11 cellular contexts compared by ENCODE assay signal in genomic region chr19:52691737-52692136, GRCh38. TPM values are rescaled to one million over a fixed set of nuclear protein-coding genes. Genes with fewer than 3 reads are reported as not detected.
DNase-seq lines count a peak whose midpoint lies in the region; ATAC-seq and TF ChIP-seq lines count a peak whose summit lies in the region.
"Had no signal": no experiment of that assay in that cellular context is flagged by ENCODE, and none has a peak within 500 bp of the region (broad histone marks: within the 10 kb centered on the region; RNA-seq: fewer than 3 reads in every experiment).

No MANE protein-coding gene starts in this region.

- H3K9ac ChIP-seq in HUES6 (ENCODE audit: low read length), result no peak overlapping the region

- H3K4me3 Mint-ChIP-seq in activated naive CD8-positive, alpha-beta T cell treated with anti-CD3 and anti-CD28 coated beads, Interleukin-2, amount 50 U/mL, for 24 hours, result peak overlapping the region; percentile 17
- peak overlapping the region; percentile 89 to 98 (median 92) for H3K4me3 Mint-ChIP-seq in nephron

- peak overlapping the region; percentile 47; the same call in 1 of the 2 replicates for H3K27ac ChIP-seq in HUES6 (ENCODE audit: low read depth, low read length)
- H3K27ac ChIP-seq: PC-9 had no signal

- H3K36me3 Mint-ChIP-seq in activated naive CD8-positive, alpha-beta T cell treated with anti-CD3 and anti-CD28 coated beads, Interleukin-2, amount 50 U/mL, for 24 hours (ENCODE audit: low read depth), result peaks cover 8% of the 10 kb centered on the region
- peaks cover 6% of the 10 kb centered on the region for H3K36me3 Mint-ChIP-seq in nephron (ENCODE audit: low read depth)

- H3K9me3 ChIP-seq in HUES6 (ENCODE audit: control insufficient read depth, insufficient read depth, low read depth, low read length), result no peaks in the 10 kb centered on the region; the same call in 1 of the 2 replicates

- peaks cover 34% of the 10 kb centered on the region for H3K4me1 Mint-ChIP-seq in activated naive CD8-positive, alpha-beta T cell treated with anti-CD3 and anti-CD28 coated beads, Interleukin-2, amount 50 U/mL, for 24 hours
- H3K4me1 Mint-ChIP-seq in nephron, result peaks cover 37% of the 10 kb centered on the region

- H3K27me3 ChIP-seq in HUES6 (ENCODE audit: control insufficient read depth, insufficient read depth, low read length), result no peaks in the 10 kb centered on the region

- no peak overlapping the region for H3K27ac Mint-ChIP-seq in activated naive CD8-positive, alpha-beta T cell treated with anti-CD3 and anti-CD28 coated beads, Interleukin-2, amount 50 U/mL, for 24 hours
- H3K27ac Mint-ChIP-seq in nephron, result peak overlapping the region; percentile 77 to 89 (median 86)

- no peaks in the 10 kb centered on the region for H3K27me3 Mint-ChIP-seq in activated naive CD8-positive, alpha-beta T cell treated with anti-CD3 and anti-CD28 coated beads, Interleukin-2, amount 50 U/mL, for 24 hours
- no peaks in the 10 kb centered on the region for H3K27me3 Mint-ChIP-seq in nephron (ENCODE audit: low read depth)

- H3K4me3 ChIP-seq in HUES6 (ENCODE audit: low read depth, low read length), result no peak overlapping the region

- H3K4me1 ChIP-seq in HUES6 (ENCODE audit: control insufficient read depth, insufficient read depth, low read length), result peaks cover 9% of the 10 kb centered on the region; the same call in 1 of the 2 replicates

- DNase-seq in NCI-H1417 (lab: John Stamatoyannopoulos, UW) (peak in 2 of 3 experiments; percentile 29 to 57), NCI-H1417 treated with DMSO at 0.1 percent for 48 hours (lab: John Stamatoyannopoulos, UW) (no peak), SKM-1 treated with dmso at 0.1 percent for 144 hours (lab: John Stamatoyannopoulos, UW; ENCODE audit: unreplicated experiment) (no peak), ureter (ENCODE audit: low spot score) (no peak)
- no peak for DNase-seq in activated naive CD8-positive, alpha-beta T cell treated with anti-CD3 and anti-CD28 coated beads, Interleukin-2, amount 50 U/mL, for 24 hours
- DNase-seq: occipital lobe; PC-9; stimulated activated naive CD4-positive, alpha-beta T cell treated with Interleukin-2 at 50 U/mL for 16 hours had no signal

- no peaks in the 10 kb centered on the region for H3K36me3 ChIP-seq in HUES6 (ENCODE audit: control insufficient read depth, insufficient read depth, low read length)

- peaks cover 8% of the 10 kb centered on the region for H3K9me3 Mint-ChIP-seq in activated naive CD8-positive, alpha-beta T cell treated with anti-CD3 and anti-CD28 coated beads, Interleukin-2, amount 50 U/mL, for 24 hours
- no peaks in the 10 kb centered on the region for H3K9me3 Mint-ChIP-seq in nephron

- TF ChIP-seq CTCF in nephron (IDR thresholded peaks at IDR 0.05; ENCODE audit: unreplicated experiment in 3 of 3), result no peak

- no peak for ATAC-seq in activated naive CD8-positive, alpha-beta T cell treated with anti-CD3 and anti-CD28 coated beads, Interleukin-2, amount 50 U/mL, for 24 hours
- no peak for ATAC-seq in GM18502 (IDR thresholded peaks at IDR 0.05; ENCODE audit: poor library complexity, unreplicated experiment)

RNA-seq across cellular contexts. Expression of gene ZNF611, which starts 43.1 kb away (rescaled TPM):
- 27.9 TPM for total RNA-seq in ureter

RNA-seq across cellular contexts. Expression of gene ZNF83, which starts 53.6 kb away (rescaled TPM):
- 110 TPM for total RNA-seq in ureter

Comparison
In these comparisons a context has a peak if more than half of its experiments do, and no peak if none do; other contexts are left out.
1. DNase-seq: peak in NCI-H1417 (2 of 3); none in NCI-H1417 treated with DMSO at 0.1 percent for 48 hours (single experiment), activated naive CD8-positive, alpha-beta T cell treated with anti-CD3 and anti-CD28 coated beads, Interleukin-2, amount 50 U/mL, for 24 hours (single experiment), SKM-1 treated with dmso at 0.1 percent for 144 hours (single experiment) and ureter (single experiment).